In genomic region chr10:58943234-58943633, GRCh38 we compare ENCODE assay signal across 16 cellular contexts.
"Had no signal": no experiment of that assay in that cellular context is flagged by ENCODE, and none has a peak within 500 bp of the region (broad histone marks: within the 10 kb centered on the region; RNA-seq: fewer than 3 reads in every experiment).

No MANE protein-coding gene starts in this region.

- DNase-seq: activated CD4-positive, alpha-beta memory T cell treated with anti-CD3 and anti-CD28 coated beads, Interleukin-2, amount 10 ng/mL, durations not matched to agents 7 days and 5 days; activated gamma-delta T cell treated with Interleukin-2 at 50 U/mL for 16 hours; activated naive CD8-positive, alpha-beta T cell treated with anti-CD3 and anti-CD28 coated beads for 36 hours; activated T-cell treated with anti-CD3 and anti-CD28 coated beads, Interleukin-2, amount 50 U/mL, for 48 hours; anterior cingulate cortex; colonic mucosa; lower lobe of right lung; midbrain; posterior cingulate gyrus; T-helper 9 cell had no signal

- H3K4me2 ChIP-seq: neural progenitor cell, smooth muscle cell had no signal

- ATAC-seq: lower lobe of right lung had no signal

- H3K4me3 ChIP-seq: cardiac muscle cell, colonic mucosa, lower lobe of right lung, neural progenitor cell, right atrium auricular region, smooth muscle cell, tibial nerve, vagina had no signal

- H2AFZ ChIP-seq: neural progenitor cell had no signal

- H3K4me1 ChIP-seq: colonic mucosa, lower lobe of right lung, neural progenitor cell, right atrium auricular region, vagina had no signal

- H3K27ac ChIP-seq: cardiac muscle cell, colonic mucosa, lower lobe of right lung, neural progenitor cell, right atrium auricular region, vagina had no signal

- H3K27me3 ChIP-seq: cardiac muscle cell, colonic mucosa, neural progenitor cell, right atrium auricular region, tibial nerve, vagina had no signal

- H3K9me3 ChIP-seq: colonic mucosa, lower lobe of right lung, right atrium auricular region, tibial nerve, vagina had no signal

- H3K36me3 ChIP-seq: cardiac muscle cell, colonic mucosa, lower lobe of right lung, neural progenitor cell, right atrium auricular region, tibial nerve, vagina had no signal

- H3K9ac ChIP-seq: neural progenitor cell had no signal
